In the genomic region with DNA sequence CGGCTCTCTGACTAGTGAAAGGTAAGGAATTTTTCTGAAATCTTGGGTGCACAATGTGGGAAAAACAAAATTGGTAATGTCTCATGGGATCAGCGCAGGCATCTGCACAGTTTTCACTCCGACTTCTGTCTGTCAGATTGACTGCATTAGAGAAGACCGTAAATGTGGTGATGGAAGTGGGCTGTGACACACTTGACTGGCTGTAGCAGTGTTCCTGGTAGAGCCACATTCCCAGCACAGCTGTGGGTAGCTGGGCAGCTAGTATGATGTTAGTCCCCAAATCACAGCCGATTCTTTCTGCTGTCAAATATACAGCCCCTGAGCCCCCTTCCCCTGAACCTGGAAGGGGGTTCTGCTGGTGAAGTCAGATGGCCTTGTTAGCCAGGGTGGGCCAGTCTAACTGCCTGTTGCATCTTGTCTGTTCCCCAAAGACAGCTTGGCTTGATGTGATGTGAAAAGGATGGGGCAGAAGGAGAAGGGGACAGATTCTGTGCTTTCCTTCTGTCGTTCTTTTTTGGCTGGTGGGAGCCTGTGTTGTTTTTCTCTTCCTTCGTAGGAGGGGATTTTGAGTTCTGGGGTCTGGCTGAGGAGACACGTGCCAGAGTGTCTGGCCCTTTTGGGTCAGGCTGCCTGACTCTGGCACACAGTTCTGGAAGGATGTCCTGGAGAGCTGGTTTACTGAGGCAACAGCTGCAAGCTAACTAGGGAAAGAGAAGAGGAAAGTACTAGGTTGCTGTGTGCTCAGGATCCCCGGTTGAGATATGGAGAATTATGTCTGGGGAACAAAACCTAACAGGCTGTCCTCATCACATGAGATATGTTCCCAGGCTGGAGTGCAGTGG, we compare ENCODE assay signal across 22 cellular contexts.
A peak's percentile ranks its signal among the peaks of the same experiment; 100 is the strongest.
DNase-seq lines count a peak whose midpoint lies in the region; ATAC-seq, FAIRE-seq and TF ChIP-seq lines count a peak whose summit lies in the region.
"Had no signal": no experiment of that assay in that cellular context is flagged by ENCODE, and none has a peak within 500 bp of the region (broad histone marks: within the 10 kb centered on the region; RNA-seq: fewer than 3 reads in every experiment).

No MANE protein-coding gene starts in this region.

- intact Hi-C loops in K562 (cut with micrococcal nuclease) = no loop called here

- TF ChIP-seq CTCF in K562 (IDR thresholded peaks at IDR 0.05 in 2 of 3, conservative IDR thresholded peaks at IDR 0.05 in 1 of 3; ENCODE audit: insufficient read depth in 2 of 3, low read depth in 1 of 3, low read length in 3 of 3) = no peak
- TF ChIP-seq CTCF in GM10266 (IDR thresholded peaks at IDR 0.05; ENCODE audit: control insufficient read depth, insufficient read depth, low read depth, missing control alignments) = no peak

- no peak for TF ChIP-seq EP300 in K562 (IDR thresholded peaks at IDR 0.05; ENCODE audit: low read length)

- WGBS in K562 (ENCODE audit: insufficient coverage, low coverage, missing lambda C conversion rate) = 43% methylated on average over 9 of the region's 9 CpGs

- CTCF ChIA-PET in K562 (lab: Yijun Ruan, JAX; ENCODE audit: low intra/inter-chr PET ratio) = no interaction called here

- H3K4me1 ChIP-seq in BLaER1 treated with 17β-estradiol and CSF1 and Interleukin-3, amounts not matched to agents 10 nM and 100 nM = peaks cover 28 to 58% (median 47%) of the 10 kb centered on the region in 10 experiments
- H3K4me1 ChIP-seq in K562 (replicated peaks in 1 of 2; ENCODE audit: control insufficient read depth in 2 of 2, insufficient read depth in 2 of 2, low read length in 2 of 2) (peaks cover 11 to 28% of the 10 kb centered on the region in 2 experiments), rectal smooth muscle tissue (ENCODE audit: control insufficient read depth, insufficient read depth, low read length) (peaks cover 3% of the 10 kb centered on the region)

- peaks cover 5 to 20% of the 10 kb centered on the region in 2 donors for H3K27me3 Mint-ChIP-seq in natural killer cell treated with Interleukin-12 subunit alpha and Interleukin-12 subunit beta and Interleukin-15 and Interleukin-18, amount 100 ng/mL, for 72 hours
- H3K27me3 Mint-ChIP-seq: stimulated activated naive CD8-positive, alpha-beta T cell treated with anti-CD3 and anti-CD28 coated beads, Interleukin-15, Interleukin-2, amounts not matched to agents 100 ng/mL and 50 ng/mL, for 24 hours had no signal

- peaks cover 12% of the 10 kb centered on the region for H3K36me3 Mint-ChIP-seq in natural killer cell treated with Interleukin-12 subunit alpha and Interleukin-12 subunit beta and Interleukin-15 and Interleukin-18, amount 100 ng/mL, for 72 hours

- H3K9ac ChIP-seq in BLaER1 treated with 17β-estradiol and CSF1 and Interleukin-3, amounts not matched to agents 10 nM and 100 nM = no peak overlapping the region
- H3K9ac ChIP-seq in K562 (ENCODE audit: insufficient read depth in 1 of 2, low read depth in 2 of 2, low read length in 2 of 2) (no peak overlapping the region), rectal smooth muscle tissue (ENCODE audit: low read length) (no peak overlapping the region)

- no peaks in the 10 kb centered on the region for H3K9me1 ChIP-seq in K562 (ENCODE audit: control insufficient read depth, insufficient read depth, low read length)

- no peak overlapping the region for H3K4me3 ChIP-seq in BLaER1 treated with 17β-estradiol and CSF1 and Interleukin-3, amounts not matched to agents 10 nM and 100 nM
- H3K4me3 ChIP-seq in K562 (no peak overlapping the region), rectal smooth muscle tissue (ENCODE audit: low read length) (no peak overlapping the region)
- H3K4me3 ChIP-seq: upper lobe of right lung had no signal

- no peak for TF ChIP-seq RAD21 in K562 (CRISPR knock-in tag; conservative IDR thresholded peaks at IDR 0.05 in 1 of 2, IDR thresholded peaks at IDR 0.05 in 1 of 2)

- POLR2A ChIA-PET in K562 (lab: Yijun Ruan, JAX) = interaction anchor here (0.6 to 1.6 kb wide), 3 partner anchors 9 to 379 kb away, joined by 3 to 5 read pairs (median 3); a partner anchor contains a TSS

- FAIRE-seq in K562 (lab: Jason Lieb, UNC) = peak; percentile 6
- FAIRE-seq: frontal cortex had no signal

- peak overlapping the region in 1 of 2 donors; percentile 32 for H3K27ac Mint-ChIP-seq in natural killer cell treated with Interleukin-12 subunit alpha and Interleukin-12 subunit beta and Interleukin-15 and Interleukin-18, amount 100 ng/mL, for 72 hours
- H3K27ac Mint-ChIP-seq: activated CD8-positive, alpha-beta T cell treated with anti-CD3 and anti-CD28 coated beads, Interleukin-2, amount 10 ng/mL, durations not matched to agents 7 days and 5 days; activated naive CD8-positive, alpha-beta T cell treated with anti-CD3 and anti-CD28 coated beads, Interleukin-2, amount 10 ng/mL, durations not matched to agents 7 days and 5 days; activated T-cell treated with anti-CD3 and anti-CD28 coated beads, Interleukin-2, amount 50 U/mL, for 72 hours; stimulated activated naive CD8-positive, alpha-beta T cell treated with anti-CD3 and anti-CD28 coated beads, Interleukin-15, Interleukin-2, amounts not matched to agents 100 ng/mL and 50 ng/mL, for 24 hours had no signal

- no peak overlapping the region for H2AFZ ChIP-seq in K562 (ENCODE audit: low read depth, low read length)

- no peak for ATAC-seq in K562
- no peak for ATAC-seq in HG03439 (IDR thresholded peaks at IDR 0.05; ENCODE audit: unreplicated experiment)
- no peak for ATAC-seq in natural killer cell treated with Interleukin-12 subunit alpha and Interleukin-12 subunit beta and Interleukin-15 and Interleukin-18, amount 100 ng/mL, for 72 hours
- ATAC-seq in HG02759 (IDR thresholded peaks at IDR 0.05; ENCODE audit: unreplicated experiment) = no peak
- ATAC-seq: activated CD8-positive, alpha-beta T cell treated with anti-CD3 and anti-CD28 coated beads, Interleukin-2, amount 10 ng/mL, durations not matched to agents 7 days and 5 days; activated T-cell treated with anti-CD3 and anti-CD28 coated beads, Interleukin-2, amount 50 U/mL, for 72 hours; upper lobe of right lung had no signal

- no peak overlapping the region for H3K27ac ChIP-seq in BLaER1 treated with 17β-estradiol and CSF1 and Interleukin-3, amounts not matched to agents 10 nM and 100 nM
- H3K27ac ChIP-seq in K562 (ENCODE audit: extremely low read depth, low read depth, low read length) (no peak overlapping the region), rectal smooth muscle tissue (ENCODE audit: low read depth, low read length) (peak overlapping the region; percentile 39)

- TF ChIP-seq POLR2A in K562 (conservative IDR thresholded peaks at IDR 0.05) = no peak

- no peaks in the 10 kb centered on the region for H3K79me2 ChIP-seq in K562 (ENCODE audit: control insufficient read depth, insufficient read depth, low read length)

- no TSS peak for BruUV-seq in K562 (replicated peaks; lab: Mats Ljungman, UMichigan)

- peaks cover 7 to 22% (median 16%) of the 10 kb centered on the region in 11 experiments for H3K9me3 ChIP-seq in BLaER1 treated with 17β-estradiol and CSF1 and Interleukin-3, amounts not matched to agents 10 nM and 100 nM (replicated peaks in 1 of 11)
- H3K9me3 ChIP-seq in K562 (replicated peaks; ENCODE audit: control insufficient read depth, insufficient read depth, low read depth, low read length) = no peaks in the 10 kb centered on the region
- H3K9me3 ChIP-seq: upper lobe of right lung had no signal

- H3K27me3 ChIP-seq in BLaER1 treated with 17β-estradiol and CSF1 and Interleukin-3, amounts not matched to agents 10 nM and 100 nM = 0 out of 22 replicates have a peak, but pooled peaks cover 0 to 4% (median 0%) of the 10 kb centered on the region in 11 experiments
- H3K27me3 ChIP-seq in K562 (ENCODE audit: control insufficient read depth in 2 of 2, insufficient read depth in 2 of 2, low read length in 2 of 2) (no peaks in the 10 kb centered on the region), rectal smooth muscle tissue (ENCODE audit: control insufficient read depth, insufficient read depth, low read length) (no peaks in the 10 kb centered on the region)
- H3K27me3 ChIP-seq: upper lobe of right lung had no signal

- peak overlapping the region; percentile 58 to 82 (median 73) for H3K4me2 ChIP-seq in BLaER1 treated with 17β-estradiol and CSF1 and Interleukin-3, amounts not matched to agents 10 nM and 100 nM
- H3K4me2 ChIP-seq in K562 (ENCODE audit: insufficient read depth, low read length) = no peak overlapping the region

- H4K20me1 ChIP-seq in BLaER1 treated with 17β-estradiol and CSF1 and Interleukin-3, amounts not matched to agents 10 nM and 100 nM = no peaks in the 10 kb centered on the region; a peak in 1 of 22 replicates
- no peaks in the 10 kb centered on the region for H4K20me1 ChIP-seq in K562 (replicated peaks; ENCODE audit: control insufficient read depth, insufficient read depth, low read length)

- peaks cover 11% of the 10 kb centered on the region for H3K9me3 Mint-ChIP-seq in natural killer cell treated with Interleukin-12 subunit alpha and Interleukin-12 subunit beta and Interleukin-15 and Interleukin-18, amount 100 ng/mL, for 72 hours

- in situ Hi-C loops in K562 (cut with MboI) = no loop called here

- H3K36me3 ChIP-seq in BLaER1 treated with 17β-estradiol and CSF1 and Interleukin-3, amounts not matched to agents 10 nM and 100 nM = peaks cover 0 to 5% (median 0%) of the 10 kb centered on the region in 11 experiments; a peak in 3 of 22 replicates
- H3K36me3 ChIP-seq in K562 (ENCODE audit: control insufficient read depth, insufficient read depth, low read length) (no peaks in the 10 kb centered on the region), rectal smooth muscle tissue (ENCODE audit: control insufficient read depth, insufficient read depth, low read length) (no peaks in the 10 kb centered on the region)
- H3K36me3 ChIP-seq: upper lobe of right lung had no signal

- H3K4me1 Mint-ChIP-seq in natural killer cell treated with Interleukin-12 subunit alpha and Interleukin-12 subunit beta and Interleukin-15 and Interleukin-18, amount 100 ng/mL, for 72 hours (ENCODE audit: low read depth in 2 of 2) = peaks cover 7 to 20% of the 10 kb centered on the region in 2 donors

- DNase-seq in K562 (ENCODE audit: extremely low read depth in 1 of 4, low spot score in 3 of 4) (no peak), islet precursor cell (peak; percentile 74), GM10266 (ENCODE audit: extremely low spot score) (no peak)
- DNase-seq in natural killer cell treated with Interleukin-12 subunit alpha and Interleukin-12 subunit beta and Interleukin-15 and Interleukin-18, amount 100 ng/mL, for 72 hours (ENCODE audit: low spot score) = no peak
- DNase-seq: activated CD4-positive, CD25-positive, alpha-beta regulatory T cell; activated CD8-positive, alpha-beta T cell treated with anti-CD3 and anti-CD28 coated beads, Interleukin-2, amount 10 ng/mL, durations not matched to agents 7 days and 5 days; activated naive CD8-positive, alpha-beta T cell treated with anti-CD3 and anti-CD28 coated beads, Interleukin-2, amount 10 ng/mL, durations not matched to agents 7 days and 5 days; activated T-cell treated with anti-CD3 and anti-CD28 coated beads, Interleukin-2, amount 50 U/mL, for 72 hours; cortex of kidney; NCI-H1105; NCI-H2171; NCI-H69; retina; SHP77; T-helper 2 cell; upper lobe of right lung had no signal

- H3K4me3 Mint-ChIP-seq in natural killer cell treated with Interleukin-12 subunit alpha and Interleukin-12 subunit beta and Interleukin-15 and Interleukin-18, amount 100 ng/mL, for 72 hours = no peak overlapping the region
- H3K4me3 Mint-ChIP-seq: activated CD8-positive, alpha-beta T cell treated with anti-CD3 and anti-CD28 coated beads, Interleukin-2, amount 10 ng/mL, durations not matched to agents 7 days and 5 days; activated naive CD8-positive, alpha-beta T cell treated with anti-CD3 and anti-CD28 coated beads, Interleukin-2, amount 10 ng/mL, durations not matched to agents 7 days and 5 days; activated T-cell treated with anti-CD3 and anti-CD28 coated beads, Interleukin-2, amount 50 U/mL, for 72 hours; stimulated activated naive CD8-positive, alpha-beta T cell treated with anti-CD3 and anti-CD28 coated beads, Interleukin-15, Interleukin-2, amounts not matched to agents 100 ng/mL and 50 ng/mL, for 24 hours had no signal
